In the genomic region with DNA sequence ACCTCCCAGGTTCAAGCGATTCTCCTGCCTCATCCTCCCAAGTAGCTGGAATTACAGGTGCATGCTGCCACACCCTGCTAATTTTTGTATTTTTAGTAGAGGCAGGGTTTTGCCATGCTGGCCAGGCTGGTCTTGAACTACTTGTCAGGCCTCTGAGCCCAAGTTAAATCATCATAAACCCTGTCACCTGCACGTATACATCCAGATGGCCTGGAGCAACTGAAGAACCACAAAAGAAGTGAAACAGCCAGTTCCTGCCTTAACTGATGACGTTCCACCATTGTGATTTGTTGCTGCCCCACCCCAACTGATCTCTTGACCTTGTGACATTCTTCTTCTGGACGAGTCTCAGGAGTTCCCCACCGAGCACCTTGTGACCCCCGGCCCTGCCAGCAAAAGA, we compare ENCODE assay signal across 9 cellular contexts. TPM values are rescaled to one million over a fixed set of nuclear protein-coding genes. Genes with fewer than 3 reads are reported as not detected.
A peak's percentile ranks its signal among the peaks of the same experiment; 100 is the strongest.
DNase-seq lines count a peak whose midpoint lies in the region; ATAC-seq, FAIRE-seq and TF ChIP-seq lines count a peak whose summit lies in the region.
"Not testable (repeated sequence)": the region's sequence is repeated elsewhere in the genome, so short reads cannot be mapped to it uniquely, and the experiment has no call there.
"Had no signal": no experiment of that assay in that cellular context is flagged by ENCODE, and none has a peak within 500 bp of the region (broad histone marks: within the 10 kb centered on the region; RNA-seq: fewer than 3 reads in every experiment).

No MANE protein-coding gene starts in this region.

- POLR2A ChIA-PET in BJ (lab: Charles Lee); IMR-90 (lab: Charles Lee; ENCODE audit: unreplicated experiment); WTC11 (lab: Charles Lee): not testable (repeated sequence)

- not testable (repeated sequence) for H4K20me1 ChIP-seq in IMR-90 (ENCODE audit: insufficient read depth, low read length)

- H3K36me3 ChIP-seq in BJ (ENCODE audit: control insufficient read depth, insufficient read depth, low read length), result peaks cover 14% of the 10 kb centered on the region
- peaks cover 21% of the 10 kb centered on the region for H3K36me3 ChIP-seq in IMR-90 (ENCODE audit: control insufficient read depth, insufficient read depth, low read length)
- H3K36me3 ChIP-seq in adrenal gland (replicated peaks in 1 of 2), result peaks cover 0 to 20% of the 10 kb centered on the region in 2 donors
- H3K36me3 ChIP-seq in kidney (ENCODE audit: control insufficient read depth in 1 of 2, insufficient read depth in 2 of 2, low read length in 2 of 2), result peaks cover 17 to 18% of the 10 kb centered on the region in 2 donors
- H3K36me3 ChIP-seq in neuronal stem cell (replicated peaks in 1 of 2; ENCODE audit: control insufficient read depth in 2 of 2, insufficient read depth in 2 of 2, low read length in 2 of 2), result peaks cover 19 to 30% of the 10 kb centered on the region in 2 donors
- peaks cover 18% of the 10 kb centered on the region in 2 donors for H3K36me3 ChIP-seq in stomach smooth muscle (ENCODE audit: control insufficient read depth in 2 of 2, insufficient read depth in 2 of 2, low read length in 2 of 2)

- H4K91ac ChIP-seq in IMR-90 (ENCODE audit: insufficient read depth, low read depth, low read length); neuronal stem cell (ENCODE audit: low read depth, low read length, poor library complexity): not testable (repeated sequence)

- in situ Hi-C loops in IMR-90 (cut with MboI; ENCODE audit: low sequenced_read_pairs), result not testable (repeated sequence)

- not testable (repeated sequence) for H3K9ac ChIP-seq in IMR-90 (ENCODE audit: low read depth, low read length); kidney (ENCODE audit: low read length in 2 of 2); neuronal stem cell (ENCODE audit: low read depth, low read length, poor library complexity)
- peak overlapping the region; percentile 99 to 100 for H3K9ac ChIP-seq in stomach smooth muscle (ENCODE audit: low read length in 2 of 2)

- not testable (repeated sequence) for TF ChIP-seq CTCF in BJ (IDR thresholded peaks at IDR 0.05; ENCODE audit: insufficient read depth, low read depth, low read length); IMR-90 (conservative IDR thresholded peaks at IDR 0.05; ENCODE audit: low read depth, low read length); WTC11 (IDR thresholded peaks at IDR 0.05); adrenal gland (IDR thresholded peaks at IDR 0.05); epithelial cell of proximal tubule (conservative IDR thresholded peaks at IDR 0.05; ENCODE audit: low read depth, low read length); kidney (IDR thresholded peaks at IDR 0.05; ENCODE audit: borderline replicate concordance, extremely low read depth, insufficient read depth)

- H2AK9ac ChIP-seq in IMR-90 (replicated peaks; ENCODE audit: low read depth, low read length, poor library complexity), result not testable (repeated sequence)

- 91% methylated on average over 4 of the region's 6 CpGs; no CpG with 5 or more reads in 1 of the 2 experiments for WGBS in IMR-90 (ENCODE audit: extremely low coverage in 2 of 2, insufficient read length in 1 of 2), 2 experiments
- 86 to 90% (median 87%) methylated on average over 6 of the region's 6 CpGs for WGBS in adrenal gland, 4 donors
- no CpG with 5 or more reads among the region's 6 CpGs for WGBS in neuronal stem cell (ENCODE audit: extremely low coverage in 2 of 2, insufficient read length in 2 of 2, insufficient replicate concordance in 1 of 2), 2 donors

- DNase-seq in BJ (ENCODE audit: low read depth); IMR-90; WTC11 (ENCODE audit: low spot score); adrenal gland; epithelial cell of proximal tubule (ENCODE audit: low read depth); kidney; neuronal stem cell (ENCODE audit: low spot score): not testable (repeated sequence)

- not testable (repeated sequence) for H3K18ac ChIP-seq in IMR-90 (ENCODE audit: low read depth, low read length); neuronal stem cell (ENCODE audit: low read length)

- FAIRE-seq in kidney (lab: Jason Lieb, UNC), result not testable (repeated sequence)

- BruUV-seq in IMR-90 (replicated peaks; lab: Mats Ljungman, UMichigan), result not testable (repeated sequence)

- peak overlapping the region; percentile 83 for H3K27ac Mint-ChIP-seq in WTC11

- TF ChIP-seq POLR2A in IMR-90 (IDR thresholded peaks at IDR 0.05; ENCODE audit: low read depth, low read length); adrenal gland (IDR thresholded peaks at IDR 0.05): not testable (repeated sequence)

- H3K9me3 Mint-ChIP-seq in WTC11, result peaks cover 32% of the 10 kb centered on the region

- intact Hi-C loops in IMR-90 (cut with micrococcal nuclease), result loop anchor here (5.0 kb wide), 1 partner anchor 102 kb away; a partner anchor contains a TSS
- intact Hi-C loops in adrenal gland (cut with DNase I); kidney (cut with DNase I): not testable (repeated sequence)

- not testable (repeated sequence) for H3K14ac ChIP-seq in IMR-90 (replicated peaks; ENCODE audit: low read depth, low read length); neuronal stem cell (ENCODE audit: low read length)

- not testable (repeated sequence) for H3K4ac ChIP-seq in IMR-90 (ENCODE audit: low read depth, low read length); neuronal stem cell (ENCODE audit: low read length)

- peak overlapping the region; percentile 99 for H3K4me3 Mint-ChIP-seq in WTC11

- H4K8ac ChIP-seq in IMR-90 (ENCODE audit: low read depth in 2 of 2, low read length in 2 of 2), result peak overlapping the region; percentile 92 to 98
- H4K8ac ChIP-seq in neuronal stem cell (ENCODE audit: low read depth, low read length), result not testable (repeated sequence)

- H3K36me3 Mint-ChIP-seq in WTC11, result peaks cover 39% of the 10 kb centered on the region

- not testable (repeated sequence) for H3K4me2 ChIP-seq in IMR-90 (ENCODE audit: low read depth, low read length); neuronal stem cell (ENCODE audit: insufficient read depth, low read length, poor library complexity, severe bottlenecking)

- not testable (repeated sequence) for H2BK120ac ChIP-seq in IMR-90 (ENCODE audit: low read depth, low read length); neuronal stem cell (ENCODE audit: low read depth, low read length)

- H3K4me1 Mint-ChIP-seq in WTC11, result not testable (repeated sequence)

- H3K27ac ChIP-seq in IMR-90 (ENCODE audit: insufficient read depth, low read length); neuronal stem cell (replicated peaks; ENCODE audit: low read length): not testable (repeated sequence)
- H3K27ac ChIP-seq in adrenal gland (peak overlapping the region in 4 of 5 donors; percentile 27 to 96 (median 86)), kidney (ENCODE audit: low read depth in 2 of 2, low read length in 2 of 2) (peak overlapping the region; percentile 95 to 97), stomach smooth muscle (ENCODE audit: low read length) (peak overlapping the region; percentile 98)

- CTCF ChIA-PET in BJ (lab: Yijun Ruan, JAX), result interaction anchor here (1.0 kb wide), 1 partner anchor 14 kb away, joined by 5 read pairs; no protein-coding TSS in a partner anchor
- CTCF ChIA-PET in IMR-90 (lab: Yijun Ruan, JAX); WTC11 (lab: Charles Lee): not testable (repeated sequence)

- H2BK12ac ChIP-seq in neuronal stem cell (ENCODE audit: low read length), result not testable (repeated sequence)

- peak overlapping the region; percentile 69 for H4K5ac ChIP-seq in IMR-90 (ENCODE audit: low read depth, low read length)

- not testable (repeated sequence) for ATAC-seq in IMR-90 (ENCODE audit: low read depth); WTC11

- H2BK15ac ChIP-seq in IMR-90 (ENCODE audit: low read depth, low read length); neuronal stem cell (ENCODE audit: low read length): not testable (repeated sequence)

- H2BK5ac ChIP-seq in IMR-90 (ENCODE audit: low read depth, low read length, poor library complexity, severe bottlenecking); neuronal stem cell (ENCODE audit: low read length): not testable (repeated sequence)

- not testable (repeated sequence) for H2AK5ac ChIP-seq in IMR-90 (ENCODE audit: low read depth, low read length); neuronal stem cell (ENCODE audit: low read depth, low read length)

- H3K4me1 ChIP-seq in IMR-90 (ENCODE audit: control insufficient read depth, insufficient read depth, low read length); kidney (ENCODE audit: control insufficient read depth in 1 of 2, insufficient read depth in 1 of 2, low read depth in 1 of 2, low read length in 2 of 2); neuronal stem cell (ENCODE audit: control insufficient read depth in 2 of 2, insufficient read depth in 1 of 2, low read depth in 1 of 2, low read length in 2 of 2); stomach smooth muscle (ENCODE audit: control insufficient read depth, insufficient read depth, low read length): not testable (repeated sequence)
- peaks cover 4 to 18% of the 10 kb centered on the region in 2 donors for H3K4me1 ChIP-seq in adrenal gland (replicated peaks in 1 of 2)

- H3K9me3 ChIP-seq in IMR-90 (ENCODE audit: control insufficient read depth, insufficient read depth, low read length), result peaks cover 22% of the 10 kb centered on the region
- not testable (repeated sequence) for H3K9me3 ChIP-seq in adrenal gland (replicated peaks in 1 of 3); stomach smooth muscle (ENCODE audit: control insufficient read depth in 2 of 2, low read length in 2 of 2)
- peaks cover 0 to 12% of the 10 kb centered on the region in 2 donors for H3K9me3 ChIP-seq in kidney (ENCODE audit: control insufficient read depth in 1 of 2, low read length in 2 of 2)
- peaks cover 16 to 36% of the 10 kb centered on the region in 2 donors for H3K9me3 ChIP-seq in neuronal stem cell (replicated peaks in 1 of 2; ENCODE audit: control insufficient read depth in 2 of 2, insufficient read depth in 1 of 2, low read depth in 1 of 2, low read length in 2 of 2)

- H3K27me3 ChIP-seq in BJ (ENCODE audit: control insufficient read depth, insufficient read depth, low read length); IMR-90 (ENCODE audit: control insufficient read depth, insufficient read depth, low read length); adrenal gland; neuronal stem cell (ENCODE audit: control insufficient read depth in 3 of 3, insufficient read depth in 3 of 3, low read depth in 1 of 3, low read length in 3 of 3); stomach smooth muscle (ENCODE audit: control insufficient read depth in 1 of 2, insufficient read depth in 2 of 2, low read length in 2 of 2): not testable (repeated sequence)

- H3K9me1 ChIP-seq in IMR-90 (ENCODE audit: insufficient read depth, low read length), result not testable (repeated sequence)

- H2BK20ac ChIP-seq in IMR-90 (ENCODE audit: low read depth, low read length), result not testable (repeated sequence)

- H3K79me1 ChIP-seq in IMR-90 (ENCODE audit: low read depth in 1 of 2, low read length in 2 of 2), result peaks cover 8 to 13% of the 10 kb centered on the region in 2 experiments
- not testable (repeated sequence) for H3K79me1 ChIP-seq in neuronal stem cell (ENCODE audit: low read depth, low read length)

- not testable (repeated sequence) for H3K56ac ChIP-seq in IMR-90 (ENCODE audit: extremely low read depth, insufficient read depth, low read length)

- not testable (repeated sequence) for H3K23ac ChIP-seq in IMR-90 (ENCODE audit: low read depth, low read length); neuronal stem cell (ENCODE audit: low read depth, low read length, poor library complexity)

- dilution Hi-C loops in IMR-90 (cut with HindIII; ENCODE audit: low sequenced_read_pairs, unreplicated experiment), result not testable (repeated sequence)

- not testable (repeated sequence) for H2AFZ ChIP-seq in IMR-90 (replicated peaks; ENCODE audit: low read length, poor library complexity)
- peak overlapping the region; percentile 89 for H2AFZ ChIP-seq in neuronal stem cell (ENCODE audit: low read length)

- TF ChIP-seq RAD21 in IMR-90 (IDR thresholded peaks at IDR 0.05; ENCODE audit: low read length), result not testable (repeated sequence)

- H3K4me3 ChIP-seq in BJ (ENCODE audit: low read depth, low read length), result peak overlapping the region; percentile 87; the same call in 1 of the 2 replicates
- H3K4me3 ChIP-seq in IMR-90 (ENCODE audit: insufficient read depth, low read depth, low read length), result not testable (repeated sequence)
- H3K4me3 ChIP-seq in adrenal gland, result peak overlapping the region in 1 of 4 donors; percentile 83
- peak overlapping the region; percentile 65 for H3K4me3 ChIP-seq in epithelial cell of proximal tubule (ENCODE audit: low read depth, low read length)
- H3K4me3 ChIP-seq in kidney (ENCODE audit: low read length in 2 of 2), result peak overlapping the region; percentile 96
- H3K4me3 ChIP-seq in neuronal stem cell (ENCODE audit: low read length in 2 of 2), result peak overlapping the region in 1 of 2 donors; percentile 85
- H3K4me3 ChIP-seq in stomach smooth muscle (ENCODE audit: low read length in 2 of 2), result peak overlapping the region; percentile 98 to 99

- H3K27me3 Mint-ChIP-seq in WTC11 (ENCODE audit: low read depth), result not testable (repeated sequence)

RNA-seq across cellular contexts. Expression of a gene that starts 0.8 kb away (rescaled TPM):
- polyA plus RNA-seq in BJ (2011; rRNA removed), result 5.9 and 11.5 TPM in 2 replicates
- polyA minus RNA-seq in BJ (2011; rRNA and poly(A)+ RNA removed), result 10.8 and 11.9 TPM in 2 replicates
- 25.0 and 30.1 TPM in 2 replicates for total RNA-seq in IMR-90 (2012; rRNA removed)
- 3.8 and 4.4 TPM in 2 replicates for polyA plus RNA-seq in IMR-90 (2012; rRNA removed)
- polyA plus RNA-seq in IMR-90 (2012; cell fraction: cytosol; rRNA removed), result 1.2 and 1.8 TPM in 2 replicates
- 0.77 and 5.5 TPM in 2 replicates for polyA plus RNA-seq in IMR-90 (2012; cell fraction: nucleus; rRNA removed; ENCODE audit: low replicate concordance)
- total RNA-seq in WTC11 (2021), result 27.1 to 30.3 TPM (median 27.2 TPM) in 3 replicates
- total RNA-seq in adrenal gland, result 10 to 100 TPM; 10.6 to 24.8 (median 15.5) TPM
- polyA plus RNA-seq in adrenal gland, result 1 to 10 TPM; 2.3 to 7.2 (median 3.1) TPM
- total RNA-seq in epithelial cell of proximal tubule, result 8.8 and 14.8 TPM in 2 replicates
- 22.9 TPM for total RNA-seq in kidney
- polyA plus RNA-seq in kidney (ENCODE audit: insufficient read depth, low read depth, low replicate concordance), result 2.9 TPM
- 7.6 TPM for polyA plus RNA-seq in neuronal stem cell (2013, experiment 1 of 2)
- polyA plus RNA-seq in neuronal stem cell (2013, experiment 2 of 2), result 8.3 TPM

RNA-seq across cellular contexts. Expression of a gene that starts 40.8 kb away (rescaled TPM):
- polyA plus RNA-seq in BJ (2011; rRNA removed), result 0.38 and 0.96 TPM in 2 replicates
- polyA minus RNA-seq in BJ (2011; rRNA and poly(A)+ RNA removed), result 0.46 and 0.66 TPM in 2 replicates
- 0.90 and 1.1 TPM in 2 replicates for total RNA-seq in IMR-90 (2012; rRNA removed)
- 0.33 and 0.36 TPM in 2 replicates for polyA plus RNA-seq in IMR-90 (2012; rRNA removed)
- 0.09 and 0.11 TPM in 2 replicates for polyA plus RNA-seq in IMR-90 (2012; cell fraction: cytosol; rRNA removed)
- polyA plus RNA-seq in IMR-90 (2012; cell fraction: nucleus; rRNA removed; ENCODE audit: low replicate concordance), result 0.12 and 0.99 TPM in 2 replicates
- total RNA-seq in WTC11 (2021), result 4.4 to 5.8 TPM (median 4.9 TPM) in 3 replicates
- total RNA-seq in adrenal gland, result not detected
- polyA plus RNA-seq in adrenal gland, result under 1 TPM in 1 of 3 donors, not detected in 2; 0.17 TPM
- total RNA-seq in epithelial cell of proximal tubule, result 0.92 and 2.5 TPM in 2 replicates
- total RNA-seq in kidney, result not detected
- polyA plus RNA-seq in kidney (ENCODE audit: insufficient read depth, low read depth, low replicate concordance), result not detected
- 0.06 TPM for polyA plus RNA-seq in neuronal stem cell (2013, experiment 1 of 2)
- polyA plus RNA-seq in neuronal stem cell (2013, experiment 2 of 2), result 0.04 TPM
- total RNA-seq: left ventricle myocardium superior had no signal

RNA-seq across cellular contexts. Expression of a gene that starts 45.1 kb away (rescaled TPM):
- polyA plus RNA-seq in BJ (2011; rRNA removed) (1.7 and 4.5 TPM in 2 replicates), IMR-90 (2012; rRNA removed) (2.0 and 3.1 TPM in 2 replicates), adrenal gland (10 to 100 TPM in 1 of 3 donors, 1 to 10 TPM in 2; 6.8 to 13.2 (median 7.0) TPM), kidney (ENCODE audit: insufficient read depth, low read depth, low replicate concordance) (2.8 TPM)
- 10.5 and 13.5 TPM in 2 replicates for polyA minus RNA-seq in BJ (2011; rRNA and poly(A)+ RNA removed)
- total RNA-seq in IMR-90 (2012; rRNA removed) (62.9 and 83.6 TPM in 2 replicates), WTC11 (2021) (181 to 203 TPM (median 185 TPM) in 3 replicates), adrenal gland (10 to 100 TPM in 7 of 8 donors, 1 to 10 TPM in 1; 4.7 to 35.6 (median 24.3) TPM), epithelial cell of proximal tubule (23.8 and 24.1 TPM in 2 replicates), kidney (40.3 TPM)
- polyA plus RNA-seq in IMR-90 (2012; cell fraction: cytosol; rRNA removed), result 0.18 and 0.48 TPM in 2 replicates
- 0.69 and 5.7 TPM in 2 replicates for polyA plus RNA-seq in IMR-90 (2012; cell fraction: nucleus; rRNA removed; ENCODE audit: low replicate concordance)
- 45.1 TPM for polyA plus RNA-seq in neuronal stem cell (2013, experiment 1 of 2)
- 47.3 TPM for polyA plus RNA-seq in neuronal stem cell (2013, experiment 2 of 2)
